Comparison of ENCODE assay signal across 8 cellular contexts in genomic region chr17:82494236-82495055, GRCh38. TPM values are rescaled to one million over a fixed set of nuclear protein-coding genes. Genes with fewer than 3 reads are reported as not detected.
DNase-seq lines count a peak whose midpoint lies in the region; ATAC-seq and TF ChIP-seq lines count a peak whose summit lies in the region.

No MANE protein-coding gene starts in this region.

- TF ChIP-seq CTCF in WERI-Rb-1 (IDR thresholded peaks at IDR 0.05; ENCODE audit: low read depth, low read length) (peak; percentile 98), spleen (IDR thresholded peaks at IDR 0.05 in 8 of 11, conservative IDR thresholded peaks at IDR 0.05 in 3 of 11) (peak; percentile 87 to 99 (median 95))

- peaks cover 5 to 52% (median 44%) of the 10 kb centered on the region in 6 donors for H3K4me1 ChIP-seq in spleen

- H3K36me3 ChIP-seq in WERI-Rb-1 (peaks cover 2% of the 10 kb centered on the region), spleen (peaks cover 0 to 12% (median 0%) of the 10 kb centered on the region in 6 donors)

- H3K4me3 ChIP-seq in WERI-Rb-1 (ENCODE audit: low read depth, low read length) (peak overlapping the region; percentile 30), spleen (peak overlapping the region in 1 of 8 donors; percentile 43)

- no peaks in the 10 kb centered on the region for H3K9me3 ChIP-seq in WERI-Rb-1 (ENCODE audit: severe bottlenecking)
- no peaks in the 10 kb centered on the region for H3K9me3 ChIP-seq in spleen

- peak; percentile 35 for ATAC-seq in GM18499 (IDR thresholded peaks at IDR 0.05; ENCODE audit: insufficient read depth, unreplicated experiment)
- ATAC-seq in HG03066 (IDR thresholded peaks at IDR 0.05; ENCODE audit: low read depth, unreplicated experiment), result peak; percentile 49
- ATAC-seq in HG03095 (IDR thresholded peaks at IDR 0.05; ENCODE audit: unreplicated experiment), result no peak

- no peak for TF ChIP-seq POLR2A in spleen (IDR thresholded peaks at IDR 0.05)

- WGBS in spleen, 5 donors, result 8 to 14% (median 12%) methylated on average over 15 to 17 of the region's 17 CpGs

- H3K27me3 ChIP-seq in WERI-Rb-1 (ENCODE audit: insufficient read depth, low read depth, severe bottlenecking) (no peaks in the 10 kb centered on the region), spleen (replicated peaks in 1 of 7) (no peaks in the 10 kb centered on the region)

- intact Hi-C loops in spleen (cut with DNase I; ENCODE audit: low total_unique reads), result loop anchor here (10.0 kb wide), 1 partner anchor 60 kb away; no protein-coding TSS in a partner anchor

- in situ Hi-C loops in T47D (cut with HindIII; ENCODE audit: low pct_unique_long_range_greater_than_20kb, low sequenced_read_pairs), result no loop called here

- DNase-seq in NCI-H2227 (lab: John Stamatoyannopoulos, UW; ENCODE audit: unreplicated experiment), result peak; percentile 88
- DNase-seq in WERI-Rb-1, result peak; percentile 96
- peak; percentile 74 to 94 for DNase-seq in T47D (ENCODE audit: low read depth in 1 of 2, low spot score in 1 of 2)
- DNase-seq in iPS-NIHi11 (ENCODE audit: low spot score), result peak; percentile 93
- DNase-seq in spleen, result peak; percentile 96

- H3K27ac ChIP-seq in WERI-Rb-1 (peak overlapping the region; percentile 69), spleen (peak overlapping the region in 5 of 8 donors; percentile 35 to 90 (median 58))

RNA-seq across cellular contexts. Expression of gene FOXK2, which starts 25.1 kb away (rescaled TPM):
- 10 to 100 TPM; 39.9 to 55.1 (median 45.6) TPM for total RNA-seq in spleen
- polyA plus RNA-seq in spleen, result 10 to 100 TPM; 10.4 to 16.7 (median 12.4) TPM

RNA-seq across cellular contexts. Expression of gene NARF, which starts 35.9 kb away (rescaled TPM):
- 100 to 1,000 TPM in 3 of 7 donors, 10 to 100 TPM in 4; 59.5 to 127 (median 93.0) TPM for total RNA-seq in spleen
- 100 to 1,000 TPM in 2 of 3 donors, 10 to 100 TPM in 1; 75.7 to 117 (median 116) TPM for polyA plus RNA-seq in spleen

RNA-seq across cellular contexts. Expression of gene CYBC1, which starts 43.9 kb away (rescaled TPM):
- total RNA-seq in spleen, result 100 to 1,000 TPM; 225 to 333 (median 288) TPM
- 100 to 1,000 TPM; 105 to 192 (median 132) TPM for polyA plus RNA-seq in spleen
